ENCODE assay signal across 11 cellular contexts in genomic region chr13:40941581-40941980, GRCh38.
"Had no signal": no experiment of that assay in that cellular context is flagged by ENCODE, and none has a peak within 500 bp of the region (broad histone marks: within the 10 kb centered on the region; RNA-seq: fewer than 3 reads in every experiment).

No MANE protein-coding gene starts in this region.

- H3K4me1 Mint-ChIP-seq: WTC11 had no signal

- DNase-seq: activated CD4-positive, alpha-beta T cell treated with anti-CD3 and anti-CD28 coated beads, Interleukin-2, amount 10 ng/mL, durations not matched to agents 24 days and 14 days; activated T-cell treated with anti-CD3 and anti-CD28 coated beads, Interleukin-2, amount 50 U/mL, for 48 hours; anterior cingulate cortex; lower lobe of right lung; naive B cell; stimulated activated CD4-positive, alpha-beta T cell treated with anti-CD3 and anti-CD28 coated beads, Interleukin-1b, Interleukin-23, amount 100 ng/mL, for 48 hours; stimulated activated naive CD4-positive, alpha-beta T cell treated with Interleukin-2 at 50 U/mL for 16 hours; upper lobe of left lung had no signal

- H3K27me3 ChIP-seq: upper lobe of left lung had no signal

- H3K27ac ChIP-seq: lower lobe of right lung, upper lobe of left lung had no signal

- H3K27ac Mint-ChIP-seq: activated CD4-positive, alpha-beta T cell treated with anti-CD3 and anti-CD28 coated beads, Interleukin-2, amount 10 ng/mL, durations not matched to agents 24 days and 14 days; progenitor cell of endocrine pancreas; WTC11 had no signal

- ATAC-seq: WTC11 had no signal

- H3K9me3 Mint-ChIP-seq: activated CD4-positive, alpha-beta T cell treated with anti-CD3 and anti-CD28 coated beads, Interleukin-2, amount 10 ng/mL, durations not matched to agents 24 days and 14 days; naive B cell; WTC11 had no signal

- H3K4me3 ChIP-seq: lower lobe of right lung, smooth muscle cell, upper lobe of left lung had no signal

- H3K4me2 ChIP-seq: smooth muscle cell had no signal

- H3K9me3 ChIP-seq: lower lobe of right lung, upper lobe of left lung had no signal

- H3K27me3 Mint-ChIP-seq: activated CD4-positive, alpha-beta T cell treated with anti-CD3 and anti-CD28 coated beads, Interleukin-2, amount 10 ng/mL, durations not matched to agents 24 days and 14 days; naive B cell; progenitor cell of endocrine pancreas had no signal

- H3K4me3 Mint-ChIP-seq: activated CD4-positive, alpha-beta T cell treated with anti-CD3 and anti-CD28 coated beads, Interleukin-2, amount 10 ng/mL, durations not matched to agents 24 days and 14 days; naive B cell; WTC11 had no signal

- H3K4me1 ChIP-seq: lower lobe of right lung, upper lobe of left lung had no signal

- H3K36me3 Mint-ChIP-seq: WTC11 had no signal
